In genomic region chr17:30939059-30939689, GRCh38 we compare ENCODE assay signal across 2 cellular contexts.
A peak's percentile ranks its signal among the peaks of the same experiment; 100 is the strongest.
TF ChIP-seq lines count a peak whose summit lies in the region.

No MANE protein-coding gene starts in this region.

TF ChIP-seq in liver, 16 proteins besides CTCF, POLR2A, EP300 and RAD21:
- TF ChIP-seq ATF3 (IDR thresholded peaks at IDR 0.05) (no peak), ZBTB33 (IDR thresholded peaks at IDR 0.05) (no peak), YY1 (IDR thresholded peaks at IDR 0.05) (no peak), RXRA (IDR thresholded peaks at IDR 0.05) (no peak), EGR1 (IDR thresholded peaks at IDR 0.05; ENCODE audit: low read depth in 2 of 2) (no peak), NR2F2 (IDR thresholded peaks at IDR 0.05) (peak; percentile 56)

TF ChIP-seq in HepG2, 621 proteins besides CTCF, POLR2A, EP300 and RAD21:
- no peak for TF ChIP-seq ZNF619 (CRISPR knock-in tag; IDR thresholded peaks at IDR 0.05)
- no peak for TF ChIP-seq HDAC2 (CRISPR knock-in tag; IDR thresholded peaks at IDR 0.05)
- no peak for TF ChIP-seq ZNF841 (CRISPR knock-in tag; IDR thresholded peaks at IDR 0.05; ENCODE audit: borderline replicate concordance)
